Comparison of ENCODE assay signal across 20 cellular contexts in the genomic region with DNA sequence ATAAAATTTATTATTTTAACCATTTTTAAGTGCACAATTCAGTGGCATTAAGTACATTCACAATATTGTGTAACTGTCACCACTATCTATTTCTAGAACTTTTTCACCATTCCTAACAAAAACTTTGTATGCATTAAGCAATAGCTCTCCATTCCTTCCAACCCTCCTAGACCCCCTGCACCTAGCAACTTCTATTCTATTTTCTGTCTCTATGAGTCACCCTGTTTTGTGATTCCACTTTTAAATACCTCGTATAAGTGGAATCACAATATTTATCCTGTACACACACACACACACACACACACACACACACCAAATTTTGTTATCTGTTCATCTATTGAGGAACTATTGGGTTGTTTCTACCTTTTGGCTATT.
A peak's percentile ranks its signal among the peaks of the same experiment; 100 is the strongest.
DNase-seq lines count a peak whose midpoint lies in the region; ATAC-seq, FAIRE-seq and TF ChIP-seq lines count a peak whose summit lies in the region.
"Had no signal": no experiment of that assay in that cellular context is flagged by ENCODE, and none has a peak within 500 bp of the region (broad histone marks: within the 10 kb centered on the region; RNA-seq: fewer than 3 reads in every experiment).

No MANE protein-coding gene starts in this region.

- H3K9me3 Mint-ChIP-seq in CD14-positive monocyte, result no peaks in the 10 kb centered on the region
- no peaks in the 10 kb centered on the region for H3K9me3 Mint-ChIP-seq in activated naive CD8-positive, alpha-beta T cell treated with anti-CD3 and anti-CD28 coated beads, Interleukin-2, amount 50 U/mL, for 24 hours
- H3K9me3 Mint-ChIP-seq in natural killer cell, result no peaks in the 10 kb centered on the region

- H3K9me3 ChIP-seq in HEK293 (ENCODE audit: control insufficient read depth, insufficient read depth, low read depth, low read length) (no peaks in the 10 kb centered on the region), WERI-Rb-1 (ENCODE audit: severe bottlenecking) (no peaks in the 10 kb centered on the region)
- H3K9me3 ChIP-seq: SJCRH30, stomach had no signal

- peaks cover 51% of the 10 kb centered on the region for H3K4me1 Mint-ChIP-seq in CD14-positive monocyte
- peaks cover 93% of the 10 kb centered on the region for H3K4me1 Mint-ChIP-seq in activated naive CD8-positive, alpha-beta T cell treated with anti-CD3 and anti-CD28 coated beads, Interleukin-2, amount 50 U/mL, for 24 hours
- peaks cover 70 to 73% of the 10 kb centered on the region in 2 donors for H3K4me1 Mint-ChIP-seq in natural killer cell

- TF ChIP-seq POLR2A in GM12892 (IDR thresholded peaks at IDR 0.05; ENCODE audit: low read depth, low read length), result no peak

- H3K27me3 ChIP-seq in WERI-Rb-1 (ENCODE audit: insufficient read depth, low read depth, severe bottlenecking), result no peaks in the 10 kb centered on the region
- H3K27me3 ChIP-seq: SJCRH30, stomach had no signal

- intact Hi-C loops in CD14-positive monocyte (cut with micrococcal nuclease) (loop anchor here (5.0 to 10.0 kb wide), 2 partner anchors 46 to 88 kb away; partner anchors contain the start of gene ARID5B (in 1 of the 2)), natural killer cell (cut with micrococcal nuclease) (loop anchor here (5.0 kb wide), 1 partner anchor 392 kb away; no protein-coding TSS in a partner anchor)

- H3K4me3 ChIP-seq in HEK293 (ENCODE audit: low read depth, low read length) (no peak overlapping the region), WERI-Rb-1 (ENCODE audit: low read depth, low read length) (no peak overlapping the region)
- H3K4me3 ChIP-seq: coronary artery, SJCRH30, stomach had no signal

- H3K36me3 ChIP-seq in HEK293 (ENCODE audit: control insufficient read depth in 2 of 2, insufficient read depth in 1 of 2, low read length in 2 of 2) (no peaks in the 10 kb centered on the region), WERI-Rb-1 (no peaks in the 10 kb centered on the region)
- H3K36me3 ChIP-seq: SJCRH30, stomach had no signal

- FAIRE-seq in GM12892 (lab: Jason Lieb, UNC), result no peak
- FAIRE-seq: islet of Langerhans had no signal

- POLR2A ChIA-PET in HEK293 (lab: Yijun Ruan, JAX), result no interaction called here

- TF ChIP-seq CTCF in CD14-positive monocyte (IDR thresholded peaks at IDR 0.05), result no peak
- no peak for TF ChIP-seq CTCF in HEK293 (tag by site-specific recombination; IDR thresholded peaks at IDR 0.05)
- TF ChIP-seq CTCF in natural killer cell (IDR thresholded peaks at IDR 0.05), result no peak
- no peak for TF ChIP-seq CTCF in WERI-Rb-1 (IDR thresholded peaks at IDR 0.05; ENCODE audit: low read depth, low read length)

- H3K27ac ChIP-seq in HEK293 (ENCODE audit: extremely low read depth, low read depth, low read length) (no peak overlapping the region), WERI-Rb-1 (no peak overlapping the region)
- H3K27ac ChIP-seq: SJCRH30 had no signal

- H3K4me1 ChIP-seq in HEK293 (ENCODE audit: control insufficient read depth, insufficient read depth, low read length), result peaks cover 15% of the 10 kb centered on the region
- H3K4me1 ChIP-seq: SJCRH30 had no signal

- CTCF ChIA-PET in HEK293 (lab: Yijun Ruan, JAX), result no interaction called here

- H3K36me3 Mint-ChIP-seq in CD14-positive monocyte, result peaks cover 4 to 5% of the 10 kb centered on the region in 2 donors
- peaks cover 30% of the 10 kb centered on the region for H3K36me3 Mint-ChIP-seq in activated naive CD8-positive, alpha-beta T cell treated with anti-CD3 and anti-CD28 coated beads, Interleukin-2, amount 50 U/mL, for 24 hours (ENCODE audit: low read depth)
- no peaks in the 10 kb centered on the region for H3K36me3 Mint-ChIP-seq in natural killer cell

- peaks cover 0 to 7% (median 0%) of the 10 kb centered on the region in 3 donors for H3K27me3 Mint-ChIP-seq in CD14-positive monocyte (ENCODE audit: low read depth in 3 of 3)
- no peaks in the 10 kb centered on the region for H3K27me3 Mint-ChIP-seq in activated naive CD8-positive, alpha-beta T cell treated with anti-CD3 and anti-CD28 coated beads, Interleukin-2, amount 50 U/mL, for 24 hours
- H3K27me3 Mint-ChIP-seq in natural killer cell (ENCODE audit: low read depth in 2 of 2), result no peaks in the 10 kb centered on the region

- no peak overlapping the region for H3K4me3 Mint-ChIP-seq in CD14-positive monocyte
- no peak overlapping the region for H3K4me3 Mint-ChIP-seq in activated naive CD8-positive, alpha-beta T cell treated with anti-CD3 and anti-CD28 coated beads, Interleukin-2, amount 50 U/mL, for 24 hours
- no peak overlapping the region for H3K4me3 Mint-ChIP-seq in natural killer cell

- H3K27ac Mint-ChIP-seq in CD14-positive monocyte (peak overlapping the region; percentile 9 to 100 (median 92)), natural killer cell (peak overlapping the region; percentile 59 to 96)
- peak overlapping the region; percentile 6 for H3K27ac Mint-ChIP-seq in activated naive CD8-positive, alpha-beta T cell treated with anti-CD3 and anti-CD28 coated beads, Interleukin-2, amount 50 U/mL, for 24 hours

- no peak for DNase-seq in CD14-positive monocyte (ENCODE audit: low spot score)
- no peak for DNase-seq in activated naive CD8-positive, alpha-beta T cell treated with anti-CD3 and anti-CD28 coated beads, Interleukin-2, amount 50 U/mL, for 24 hours
- DNase-seq in natural killer cell, result no peak
- DNase-seq in NCI-H1092 treated with DMSO at 0.1 percent for 48 hours (lab: John Stamatoyannopoulos, UW), result no peak
- DNase-seq in GM12892 (ENCODE audit: insufficient read length), result no peak
- no peak for DNase-seq in WERI-Rb-1
- DNase-seq: amniotic stem cell, EL, glutamatergic neuron, Kasumi-1, mesendoderm, NCI-H1694 treated with DMSO at 0.1 percent for 48 hours, NCI-H446, nucleus accumbens, SJCRH30, stomach had no signal

- ATAC-seq in activated naive CD8-positive, alpha-beta T cell treated with anti-CD3 and anti-CD28 coated beads, Interleukin-2, amount 50 U/mL, for 24 hours, result no peak
- no peak for ATAC-seq in natural killer cell
- ATAC-seq: HCT116 had no signal

TF ChIP-seq in HEK293, 187 proteins besides CTCF, POLR2A, EP300 and RAD21:
- TF ChIP-seq IKZF3 (tag by site-specific recombination; IDR thresholded peaks at IDR 0.05), result no peak
- TF ChIP-seq ZSCAN4 (tag by site-specific recombination; IDR thresholded peaks at IDR 0.05), result peak; percentile 70

Comparison
In these comparisons a context has a peak if more than half of its experiments do, and no peak if none do; other contexts are left out.
1. H3K27ac Mint-ChIP-seq: peak in every context shown above with its lines; median percentile 92 in CD14-positive monocyte; 78 in natural killer cell; 6 in activated naive CD8-positive, alpha-beta T cell treated with anti-CD3 and anti-CD28 coated beads, Interleukin-2, amount 50 U/mL, for 24 hours.